ENCODE assay signal across 15 cellular contexts in genomic region chr3:69558912-69559311, GRCh38.
DNase-seq lines count a peak whose midpoint lies in the region; ATAC-seq and TF ChIP-seq lines count a peak whose summit lies in the region.
"Had no signal": no experiment of that assay in that cellular context is flagged by ENCODE, and none has a peak within 500 bp of the region (broad histone marks: within the 10 kb centered on the region; RNA-seq: fewer than 3 reads in every experiment).

No MANE protein-coding gene starts in this region.

- intact Hi-C loops in colonic mucosa (cut with DNase I) (no loop called here), left lung (cut with DNase I) (no loop called here)

- H3K27me3 ChIP-seq in colonic mucosa: no peaks in the 10 kb centered on the region
- H3K27me3 ChIP-seq in left lung: no peaks in the 10 kb centered on the region
- no peaks in the 10 kb centered on the region for H3K27me3 ChIP-seq in thoracic aorta (replicated peaks; ENCODE audit: insufficient read depth)
- H3K27me3 ChIP-seq: ascending aorta, neutrophil had no signal

- H3K9me3 ChIP-seq in colonic mucosa: no peaks in the 10 kb centered on the region
- no peaks in the 10 kb centered on the region for H3K9me3 ChIP-seq in left lung
- no peaks in the 10 kb centered on the region for H3K9me3 ChIP-seq in thoracic aorta
- H3K9me3 ChIP-seq: ascending aorta, neutrophil had no signal

- no peak overlapping the region for H3K27ac ChIP-seq in colonic mucosa
- no peak overlapping the region for H3K27ac ChIP-seq in left lung
- H3K27ac ChIP-seq in thoracic aorta: no peak overlapping the region
- H3K27ac ChIP-seq: ascending aorta, epithelial cell of prostate, neutrophil had no signal

- no peak for TF ChIP-seq CTCF in colonic mucosa (IDR thresholded peaks at IDR 0.05)
- TF ChIP-seq CTCF in left lung (IDR thresholded peaks at IDR 0.05): no peak
- TF ChIP-seq CTCF in thoracic aorta (IDR thresholded peaks at IDR 0.05): no peak

- H3K4me3 ChIP-seq in colonic mucosa: no peak overlapping the region
- no peak overlapping the region for H3K4me3 ChIP-seq in left lung
- H3K4me3 ChIP-seq in thoracic aorta: no peak overlapping the region
- H3K4me3 ChIP-seq: ascending aorta had no signal

- ATAC-seq in left lung (peak; percentile 61), thoracic aorta (ENCODE audit: insufficient number of reproducible peaks, low FRiP score, low read depth) (peak; percentile 34)

- no peaks in the 10 kb centered on the region for H3K36me3 ChIP-seq in colonic mucosa
- no peaks in the 10 kb centered on the region for H3K36me3 ChIP-seq in left lung
- no peaks in the 10 kb centered on the region for H3K36me3 ChIP-seq in thoracic aorta
- H3K36me3 ChIP-seq: ascending aorta, neutrophil had no signal

- H3K9ac ChIP-seq in colonic mucosa (ENCODE audit: low read depth in 2 of 2, low read length in 2 of 2): no peak overlapping the region

- DNase-seq in NOMO-1 treated with dmso at 0.1 percent for 144 hours (lab: John Stamatoyannopoulos, UW; ENCODE audit: unreplicated experiment) (peak; percentile 34), colonic mucosa (peak; percentile 46), left lung (no peak), thoracic aorta (ENCODE audit: low spot score) (no peak), NCI-H1930 (lab: John Stamatoyannopoulos, UW) (no peak), NCI-H526 (lab: John Stamatoyannopoulos, UW) (no peak)
- no peak for DNase-seq in stimulated activated CD4-positive, alpha-beta T cell treated with anti-CD3 and anti-CD28 coated beads, Interleukin-15, amount 100 ng/mL, for 24 hours
- DNase-seq: activated T-cell treated with anti-CD3 and anti-CD28 coated beads for 4 hours; kidney; SHP77 treated with DMSO at 0.1 percent for 48 hours; stimulated activated CD4-positive, alpha-beta T cell treated with anti-CD3 and anti-CD28 coated beads, Interleukin-2, amount 100 ng/mL, for 48 hours; stimulated activated naive CD4-positive, alpha-beta T cell had no signal

- H3K4me1 ChIP-seq in colonic mucosa (no peaks in the 10 kb centered on the region), left lung (peaks cover 3 to 21% of the 10 kb centered on the region in 2 donors), thoracic aorta (ENCODE audit: control insufficient read depth in 1 of 2, low read depth in 2 of 2) (no peaks in the 10 kb centered on the region)
- H3K4me1 ChIP-seq: ascending aorta had no signal

Comparison
In these comparisons a context has a peak if more than half of its experiments do, and no peak if none do; other contexts are left out.
1. DNase-seq: peak in NOMO-1 treated with dmso at 0.1 percent for 144 hours (single experiment) and colonic mucosa (single experiment); none in left lung (0 of 2), thoracic aorta (single experiment), stimulated activated CD4-positive, alpha-beta T cell treated with anti-CD3 and anti-CD28 coated beads, Interleukin-15, amount 100 ng/mL, for 24 hours (single experiment), NCI-H1930 (0 of 2) and NCI-H526 (0 of 2).